Comparison of ENCODE assay signal across 9 cellular contexts in genomic region chr1:172662464-172663109, GRCh38. TPM values are rescaled to one million over a fixed set of nuclear protein-coding genes. Genes with fewer than 3 reads are reported as not detected.
DNase-seq lines count a peak whose midpoint lies in the region; TF ChIP-seq lines count a peak whose summit lies in the region.
"Had no signal": no experiment of that assay in that cellular context is flagged by ENCODE, and none has a peak within 500 bp of the region (broad histone marks: within the 10 kb centered on the region; RNA-seq: fewer than 3 reads in every experiment).

No MANE protein-coding gene starts in this region.

- CTCF ChIA-PET in HEK293 (lab: Yijun Ruan, JAX), result no interaction called here

- no peak for TF ChIP-seq CTCF in HEK293 (tag by site-specific recombination; IDR thresholded peaks at IDR 0.05)
- no peak for TF ChIP-seq CTCF in fibroblast of mammary gland (conservative IDR thresholded peaks at IDR 0.05; ENCODE audit: control insufficient read depth, insufficient read depth, low read depth, low read length)
- no peak for TF ChIP-seq CTCF in dorsolateral prefrontal cortex (IDR thresholded peaks at IDR 0.05 in 54 of 56, conservative IDR thresholded peaks at IDR 0.05 in 2 of 56; ENCODE audit: low read depth in 1 of 56, partially characterized antibody in 56 of 56)

- POLR2A ChIA-PET in HEK293 (lab: Yijun Ruan, JAX), result no interaction called here

- no peaks in the 10 kb centered on the region for H3K9me3 ChIP-seq in HEK293 (ENCODE audit: control insufficient read depth, insufficient read depth, low read depth, low read length)
- H3K9me3 ChIP-seq: tibial nerve had no signal

- peaks cover 0 to 5% (median 0%) of the 10 kb centered on the region in 45 donors for H3K27me3 ChIP-seq in dorsolateral prefrontal cortex
- H3K27me3 ChIP-seq: tibial nerve had no signal

- no peak overlapping the region for H3K4me3 ChIP-seq in HEK293 (ENCODE audit: low read depth, low read length)
- no peak overlapping the region for H3K4me3 ChIP-seq in fibroblast of mammary gland (ENCODE audit: control insufficient read depth, low read depth, low read length)
- no peak overlapping the region for H3K4me3 ChIP-seq in dorsolateral prefrontal cortex
- H3K4me3 ChIP-seq: tibial nerve had no signal

- H3K4me1 ChIP-seq in HEK293 (ENCODE audit: control insufficient read depth, insufficient read depth, low read length), result no peaks in the 10 kb centered on the region
- H3K4me1 ChIP-seq: tibial nerve had no signal

- DNase-seq in EL (peak; percentile 87), NOMO-1 (lab: John Stamatoyannopoulos, UW; ENCODE audit: unreplicated experiment in 2 of 2) (peak; percentile 89 to 94), fibroblast of mammary gland (ENCODE audit: low read depth) (peak; percentile 93), COR-L47 (lab: John Stamatoyannopoulos, UW) (no peak), dorsolateral prefrontal cortex (no peak)
- peak; percentile 91 for DNase-seq in activated CD8-positive, alpha-beta memory T cell treated with anti-CD3 and anti-CD28 coated beads, Interleukin-2, amount 50 U/mL, for 48 hours
- peak; percentile 75 to 85 for DNase-seq in stimulated activated CD4-positive, alpha-beta T cell treated with anti-CD3 and anti-CD28 coated beads, Interleukin-1b, Interleukin-23, amount 100 ng/mL, for 4 hours (ENCODE audit: low read depth in 2 of 2)

- no peaks in the 10 kb centered on the region for H3K36me3 ChIP-seq in HEK293 (ENCODE audit: control insufficient read depth in 2 of 2, insufficient read depth in 1 of 2, low read length in 2 of 2)
- H3K36me3 ChIP-seq: tibial nerve had no signal

- intact Hi-C loops in dorsolateral prefrontal cortex (cut with DNase I), result no loop called here

- H3K27ac ChIP-seq in HEK293 (ENCODE audit: extremely low read depth, low read depth, low read length) (no peak overlapping the region), dorsolateral prefrontal cortex (no peak overlapping the region)
- H3K27ac ChIP-seq: tibial nerve had no signal

TF ChIP-seq in HEK293, 187 proteins besides CTCF, POLR2A, EP300 and RAD21 (continues in another document):
- TF ChIP-seq GLIS1 (tag by site-specific recombination; IDR thresholded peaks at IDR 0.05) (no peak; the same call in 1 of the 2 replicates), FEZF1 (tag by site-specific recombination; IDR thresholded peaks at IDR 0.05) (peak; percentile 28; the same call in 1 of the 2 replicates), SP2 (tag by site-specific recombination; IDR thresholded peaks at IDR 0.05) (no peak; the same call in 1 of the 2 replicates), ZNF585B (tag by site-specific recombination; IDR thresholded peaks at IDR 0.05) (no peak), ZNF221 (tag by site-specific recombination; IDR thresholded peaks at IDR 0.05; ENCODE audit: borderline replicate concordance) (no peak), ZNF571 (tag by site-specific recombination; IDR thresholded peaks at IDR 0.05) (no peak), ZNF18 (tag by site-specific recombination; IDR thresholded peaks at IDR 0.05) (no peak), ZNF426 (tag by site-specific recombination; IDR thresholded peaks at IDR 0.05) (no peak), ZIC2 (tag by site-specific recombination; IDR thresholded peaks at IDR 0.05) (no peak), ZNF140 (tag by site-specific recombination; IDR thresholded peaks at IDR 0.05) (no peak), ZBTB7A (tag by site-specific recombination; IDR thresholded peaks at IDR 0.05; ENCODE audit: low read depth) (no peak), SCRT1 (tag by site-specific recombination; IDR thresholded peaks at IDR 0.05; ENCODE audit: borderline replicate concordance) (peak; percentile 81), ZNF549 (tag by site-specific recombination; IDR thresholded peaks at IDR 0.05) (no peak), MEIS1 (CRISPR knock-in tag; IDR thresholded peaks at IDR 0.05; ENCODE audit: borderline replicate concordance) (no peak), ZNF112 (tag by site-specific recombination; IDR thresholded peaks at IDR 0.05) (no peak), ZNF148 (tag by site-specific recombination; IDR thresholded peaks at IDR 0.05; ENCODE audit: borderline replicate concordance) (no peak), ZNF701 (tag by site-specific recombination; IDR thresholded peaks at IDR 0.05) (no peak), OSR2 (tag by site-specific recombination; IDR thresholded peaks at IDR 0.05) (no peak), KLF17 (tag by site-specific recombination; IDR thresholded peaks at IDR 0.05) (no peak), ZNF335 (tag by site-specific recombination; conservative IDR thresholded peaks at IDR 0.05) (0 out of 2 replicates have a peak, but pooled peaks have one; percentile 20), ZNF514 (tag by site-specific recombination; IDR thresholded peaks at IDR 0.05) (no peak), ZNF280D (tag by site-specific recombination; IDR thresholded peaks at IDR 0.05) (no peak), ZBTB21 (tag by site-specific recombination; IDR thresholded peaks at IDR 0.05) (no peak), GFI1B (tag by site-specific recombination; IDR thresholded peaks at IDR 0.05) (no peak), WT1 (tag by site-specific recombination; IDR thresholded peaks at IDR 0.05) (no peak), SP7 (tag by site-specific recombination; IDR thresholded peaks at IDR 0.05) (no peak), ZNF16 (tag by site-specific recombination; IDR thresholded peaks at IDR 0.05; ENCODE audit: low read depth) (no peak), ZNF560 (tag by site-specific recombination; IDR thresholded peaks at IDR 0.05; ENCODE audit: borderline replicate concordance) (no peak)

RNA-seq across cellular contexts. Expression of gene FASLG, which starts 3.7 kb away (rescaled TPM):
- total RNA-seq in dorsolateral prefrontal cortex, result under 1 TPM in 9 of 120 experiments, not detected in 111; 0.24 to 0.83 (median 0.43) TPM
- total RNA-seq: tibial nerve had no signal

Comparison
In these comparisons a context has a peak if more than half of its experiments do, and no peak if none do; other contexts are left out.
1. DNase-seq: peak in EL (single experiment), NOMO-1 (2 of 2), activated CD8-positive, alpha-beta memory T cell treated with anti-CD3 and anti-CD28 coated beads, Interleukin-2, amount 50 U/mL, for 48 hours (single experiment), fibroblast of mammary gland (single experiment) and stimulated activated CD4-positive, alpha-beta T cell treated with anti-CD3 and anti-CD28 coated beads, Interleukin-1b, Interleukin-23, amount 100 ng/mL, for 4 hours (2 of 2); none in COR-L47 (single experiment) and dorsolateral prefrontal cortex (0 of 10).